ENCODE assay signal across 8 cellular contexts in genomic region chrX:119488749-119489148, GRCh38. TPM values are rescaled to one million over a fixed set of nuclear protein-coding genes. Genes with fewer than 3 reads are reported as not detected.
A peak's percentile ranks its signal among the peaks of the same experiment; 100 is the strongest.
DNase-seq lines count a peak whose midpoint lies in the region; ATAC-seq and TF ChIP-seq lines count a peak whose summit lies in the region.

No MANE protein-coding gene starts in this region.

- H3K4me1 Mint-ChIP-seq in activated T-helper 1 cell treated with anti-CD3 and anti-CD28 coated beads, Interleukin-12 subunit alpha, Interleukin-12 subunit beta, Interleukin-2, Interleukin-4 antibody, amounts not matched to agents 30 ng/mL and 10 ng/mL and 1 ng/mL, durations not matched to agents 14 hours and 24 hours and 36 hours (ENCODE audit: low read depth) = no peaks in the 10 kb centered on the region

- H3K27me3 Mint-ChIP-seq in activated T-helper 1 cell treated with anti-CD3 and anti-CD28 coated beads, Interleukin-12 subunit alpha, Interleukin-12 subunit beta, Interleukin-2, Interleukin-4 antibody, amounts not matched to agents 30 ng/mL and 10 ng/mL and 1 ng/mL, durations not matched to agents 14 hours and 24 hours and 36 hours (ENCODE audit: insufficient read depth) = no peaks in the 10 kb centered on the region

- H3K4me3 Mint-ChIP-seq in activated T-helper 1 cell treated with anti-CD3 and anti-CD28 coated beads, Interleukin-12 subunit alpha, Interleukin-12 subunit beta, Interleukin-2, Interleukin-4 antibody, amounts not matched to agents 30 ng/mL and 10 ng/mL and 1 ng/mL, durations not matched to agents 14 hours and 24 hours and 36 hours = no peak overlapping the region

- H3K27ac Mint-ChIP-seq in activated T-helper 1 cell treated with anti-CD3 and anti-CD28 coated beads, Interleukin-12 subunit alpha, Interleukin-12 subunit beta, Interleukin-2, Interleukin-4 antibody, amounts not matched to agents 30 ng/mL and 10 ng/mL and 1 ng/mL, durations not matched to agents 14 hours and 24 hours and 36 hours = no peak overlapping the region

- peak; percentile 41 for ATAC-seq in left ventricle myocardium superior
- no peak for ATAC-seq in HG02884 (IDR thresholded peaks at IDR 0.05; ENCODE audit: unreplicated experiment)

- peak; percentile 24 for TF ChIP-seq CTCF in AG04449 (IDR thresholded peaks at IDR 0.05; ENCODE audit: insufficient read depth, low read length, missing control alignments)

- POLR2A ChIA-PET in AG04449 (lab: Yijun Ruan, JAX) = no interaction called here

- no peaks in the 10 kb centered on the region for H3K9me3 Mint-ChIP-seq in activated T-helper 1 cell treated with anti-CD3 and anti-CD28 coated beads, Interleukin-12 subunit alpha, Interleukin-12 subunit beta, Interleukin-2, Interleukin-4 antibody, amounts not matched to agents 30 ng/mL and 10 ng/mL and 1 ng/mL, durations not matched to agents 14 hours and 24 hours and 36 hours

- CTCF ChIA-PET in AG04449 (lab: Yijun Ruan, JAX) = interaction anchor here (0.7 to 29.7 kb wide), 4 partner anchors 8 to 115 kb away, joined by 3 to 627 read pairs (median 24); no protein-coding TSS in a partner anchor

- intact Hi-C loops in activated T-helper 1 cell treated with anti-CD3 and anti-CD28 coated beads, Interleukin-12 subunit alpha, Interleukin-12 subunit beta, Interleukin-2, Interleukin-4 antibody, amounts not matched to agents 30 ng/mL and 10 ng/mL and 1 ng/mL, durations not matched to agents 14 hours and 24 hours and 36 hours (cut with micrococcal nuclease) = no loop called here
- intact Hi-C loops in left ventricle myocardium superior (cut with micrococcal nuclease) = no loop called here

- H3K4me3 ChIP-seq in AG04449 (ENCODE audit: low read depth, low read length) = no peak overlapping the region

- H3K36me3 Mint-ChIP-seq in activated T-helper 1 cell treated with anti-CD3 and anti-CD28 coated beads, Interleukin-12 subunit alpha, Interleukin-12 subunit beta, Interleukin-2, Interleukin-4 antibody, amounts not matched to agents 30 ng/mL and 10 ng/mL and 1 ng/mL, durations not matched to agents 14 hours and 24 hours and 36 hours (ENCODE audit: low read depth) = no peaks in the 10 kb centered on the region

- DNase-seq in AG04449 (ENCODE audit: low read depth, low spot score) (no peak), GM03348 (ENCODE audit: low spot score) (peak; percentile 47), NCI-H2171 treated with DMSO at 0.1 percent for 48 hours (lab: John Stamatoyannopoulos, UW) (peak; percentile 39), left ventricle myocardium superior (peak; percentile 31), smooth muscle cell of the brain vasculature (ENCODE audit: low read depth, low spot score) (peak; percentile 10), T1000 (lab: John Stamatoyannopoulos, UW) (no peak)
- DNase-seq in activated T-helper 1 cell treated with anti-CD3 and anti-CD28 coated beads, Interleukin-12 subunit alpha, Interleukin-12 subunit beta, Interleukin-2, Interleukin-4 antibody, amounts not matched to agents 30 ng/mL and 10 ng/mL and 1 ng/mL, durations not matched to agents 14 hours and 24 hours and 36 hours (ENCODE audit: low spot score) = peak; percentile 6

RNA-seq across cellular contexts. Expression of gene SLC25A5, which starts 20.5 kb away (rescaled TPM):
- 471 and 477 TPM in 2 replicates for total RNA-seq in activated T-helper 1 cell treated with anti-CD3 and anti-CD28 coated beads, Interleukin-12 subunit alpha, Interleukin-12 subunit beta, Interleukin-2, Interleukin-4 antibody, amounts not matched to agents 30 ng/mL and 10 ng/mL and 1 ng/mL, durations not matched to agents 14 hours and 24 hours and 36 hours
- 158 TPM for total RNA-seq in left ventricle myocardium superior

Comparison
In these comparisons a context has a peak if more than half of its experiments do, and no peak if none do; other contexts are left out.
1. DNase-seq: peak in GM03348 (single experiment), NCI-H2171 treated with DMSO at 0.1 percent for 48 hours (single experiment), activated T-helper 1 cell treated with anti-CD3 and anti-CD28 coated beads, Interleukin-12 subunit alpha, Interleukin-12 subunit beta, Interleukin-2, Interleukin-4 antibody, amounts not matched to agents 30 ng/mL and 10 ng/mL and 1 ng/mL, durations not matched to agents 14 hours and 24 hours and 36 hours (single experiment), left ventricle myocardium superior (single experiment) and smooth muscle cell of the brain vasculature (single experiment); none in AG04449 (single experiment) and T1000 (single experiment).